Comparison of ENCODE assay signal across 8 cellular contexts in the genomic region with DNA sequence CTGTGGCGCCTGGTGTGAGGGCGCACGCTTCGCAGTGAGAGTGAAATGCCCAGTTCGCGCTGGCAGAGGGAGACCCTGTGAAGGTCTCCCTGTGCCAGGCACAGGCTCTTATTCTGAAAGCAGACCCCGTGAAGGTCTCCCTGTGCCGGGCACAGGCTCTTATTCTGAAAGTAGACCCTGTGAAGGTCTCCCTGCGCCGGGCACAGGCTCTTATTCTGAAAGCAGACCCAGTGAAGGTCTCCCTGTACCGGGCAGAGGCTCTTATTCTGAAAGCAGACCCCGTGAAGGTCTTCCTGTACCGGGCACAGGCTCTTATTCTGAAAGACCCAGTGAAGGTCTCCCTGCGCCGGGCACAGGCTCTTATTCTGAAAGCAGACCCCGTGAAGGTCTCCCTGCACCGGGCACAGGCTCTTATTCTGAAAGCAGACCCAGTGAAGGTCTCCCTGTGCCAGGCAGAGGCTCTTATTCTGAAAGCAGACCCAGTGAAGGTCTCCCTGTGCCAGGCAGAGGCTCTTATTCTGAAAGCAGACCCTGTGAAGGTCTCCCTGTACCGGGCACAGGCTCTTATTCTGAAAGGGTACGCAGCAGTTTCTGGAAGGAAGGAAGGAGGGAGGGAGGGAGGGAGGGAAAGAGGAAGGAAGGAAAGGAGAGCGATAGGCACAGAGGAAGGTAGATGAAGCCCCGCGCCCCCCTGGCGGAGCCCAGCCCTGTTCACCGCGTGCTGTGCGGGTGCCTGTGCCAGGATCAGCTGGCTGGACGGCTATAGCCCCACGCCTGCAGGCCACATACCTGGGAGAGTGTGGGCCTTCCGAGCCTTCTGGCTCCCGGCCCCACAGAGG. TPM values are rescaled to one million over a fixed set of nuclear protein-coding genes. Genes with fewer than 3 reads are reported as not detected.
A peak's percentile ranks its signal among the peaks of the same experiment; 100 is the strongest.
DNase-seq lines count a peak whose midpoint lies in the region; ATAC-seq, FAIRE-seq and TF ChIP-seq lines count a peak whose summit lies in the region.

No MANE protein-coding gene starts in this region.

- H3K36me3 Mint-ChIP-seq in activated T-helper 2 cell treated with anti-CD3 and anti-CD28 coated beads, Interferon-gamma antibody, Interleukin-2, Interleukin-4, amounts not matched to agents 10 μg/mL and 5 μg/mL and 100 μg/mL, durations not matched to agents 14 hours and 24 hours and 36 hours (ENCODE audit: low read depth), result peaks cover 40% of the 10 kb centered on the region
- no peaks in the 10 kb centered on the region for H3K36me3 Mint-ChIP-seq in natural killer cell

- peaks cover 28% of the 10 kb centered on the region for H3K4me1 Mint-ChIP-seq in activated T-helper 2 cell treated with anti-CD3 and anti-CD28 coated beads, Interferon-gamma antibody, Interleukin-2, Interleukin-4, amounts not matched to agents 10 μg/mL and 5 μg/mL and 100 μg/mL, durations not matched to agents 14 hours and 24 hours and 36 hours (ENCODE audit: low read depth)
- peaks cover 33 to 46% of the 10 kb centered on the region in 2 donors for H3K4me1 Mint-ChIP-seq in natural killer cell

- intact Hi-C loops in activated T-helper 2 cell treated with anti-CD3 and anti-CD28 coated beads, Interferon-gamma antibody, Interleukin-2, Interleukin-4, amounts not matched to agents 10 μg/mL and 5 μg/mL and 100 μg/mL, durations not matched to agents 14 hours and 24 hours and 36 hours (cut with micrococcal nuclease), result no loop called here
- intact Hi-C loops in natural killer cell (cut with micrococcal nuclease), result loop anchor here (2.0 kb wide), 1 partner anchor 56 kb away; the partner anchor contains the start of gene WDR45B

- ATAC-seq in natural killer cell (peak; percentile 39 to 57 (median 54)), GM21526 (IDR thresholded peaks at IDR 0.05; ENCODE audit: low FRiP score, unreplicated experiment) (no peak)

- TF ChIP-seq CTCF in AG04450 (IDR thresholded peaks at IDR 0.05; ENCODE audit: low read depth, low read length) (no peak), fibroblast of pulmonary artery (IDR thresholded peaks at IDR 0.05; ENCODE audit: low read length, missing control alignments) (no peak), natural killer cell (IDR thresholded peaks at IDR 0.05) (no peak)

- H3K9me3 ChIP-seq in AG04450 (ENCODE audit: control insufficient read depth, insufficient read depth, low read length) (no peaks in the 10 kb centered on the region; the same call in 1 of the 2 replicates), stomach smooth muscle (ENCODE audit: control insufficient read depth in 2 of 2, low read length in 2 of 2) (no peaks in the 10 kb centered on the region)

- peak overlapping the region; percentile 81 for H3K27ac Mint-ChIP-seq in activated T-helper 2 cell treated with anti-CD3 and anti-CD28 coated beads, Interferon-gamma antibody, Interleukin-2, Interleukin-4, amounts not matched to agents 10 μg/mL and 5 μg/mL and 100 μg/mL, durations not matched to agents 14 hours and 24 hours and 36 hours
- H3K27ac Mint-ChIP-seq in natural killer cell, result peak overlapping the region; percentile 97 to 98

- peaks cover 8 to 10% of the 10 kb centered on the region in 2 donors for H3K36me3 ChIP-seq in stomach smooth muscle (ENCODE audit: control insufficient read depth in 2 of 2, insufficient read depth in 2 of 2, low read length in 2 of 2)

- peaks cover 42% of the 10 kb centered on the region for H3K4me1 ChIP-seq in stomach smooth muscle (ENCODE audit: control insufficient read depth, insufficient read depth, low read length)

- H3K4me3 Mint-ChIP-seq in activated T-helper 2 cell treated with anti-CD3 and anti-CD28 coated beads, Interferon-gamma antibody, Interleukin-2, Interleukin-4, amounts not matched to agents 10 μg/mL and 5 μg/mL and 100 μg/mL, durations not matched to agents 14 hours and 24 hours and 36 hours (ENCODE audit: low read depth), result peak overlapping the region; percentile 72
- H3K4me3 Mint-ChIP-seq in natural killer cell, result peak overlapping the region; percentile 79

- no peaks in the 10 kb centered on the region for H3K9me3 Mint-ChIP-seq in activated T-helper 2 cell treated with anti-CD3 and anti-CD28 coated beads, Interferon-gamma antibody, Interleukin-2, Interleukin-4, amounts not matched to agents 10 μg/mL and 5 μg/mL and 100 μg/mL, durations not matched to agents 14 hours and 24 hours and 36 hours
- H3K9me3 Mint-ChIP-seq in natural killer cell, result no peaks in the 10 kb centered on the region

- H3K4me3 ChIP-seq in AG04450 (ENCODE audit: low read depth, low read length) (peak overlapping the region; percentile 69), fibroblast of pulmonary artery (replicated peaks; ENCODE audit: low read depth, low read length) (peak overlapping the region; percentile 58), stomach smooth muscle (ENCODE audit: low read length in 2 of 2) (peak overlapping the region; percentile 81 to 84)

- H3K27me3 Mint-ChIP-seq in activated T-helper 2 cell treated with anti-CD3 and anti-CD28 coated beads, Interferon-gamma antibody, Interleukin-2, Interleukin-4, amounts not matched to agents 10 μg/mL and 5 μg/mL and 100 μg/mL, durations not matched to agents 14 hours and 24 hours and 36 hours (ENCODE audit: low read depth), result no peaks in the 10 kb centered on the region
- no peaks in the 10 kb centered on the region for H3K27me3 Mint-ChIP-seq in natural killer cell (ENCODE audit: low read depth in 2 of 2)

- peak overlapping the region; percentile 78 to 83 for H3K9ac ChIP-seq in stomach smooth muscle (ENCODE audit: low read length in 2 of 2)

- FAIRE-seq in RCC 7860 (lab: Jason Lieb, UNC), result peak; percentile 10

- POLR2A ChIA-PET in AG04450 (lab: Yijun Ruan, JAX), result no interaction called here

- CTCF ChIA-PET in AG04450 (lab: Charles Lee), result no interaction called here

- H3K27me3 ChIP-seq in AG04450 (ENCODE audit: control insufficient read depth, insufficient read depth, low read length) (no peaks in the 10 kb centered on the region), stomach smooth muscle (ENCODE audit: control insufficient read depth in 1 of 2, insufficient read depth in 2 of 2, low read length in 2 of 2) (no peaks in the 10 kb centered on the region)

- DNase-seq in AG04450 (ENCODE audit: low read depth, low spot score) (peak; percentile 23), HK-2 (ENCODE audit: unreplicated experiment) (peak; percentile 65), RCC 7860 (ENCODE audit: low spot score) (peak; percentile 72), fibroblast of pulmonary artery (ENCODE audit: low read depth) (peak; percentile 82), natural killer cell (peak; percentile 56)
- DNase-seq in activated T-helper 2 cell treated with anti-CD3 and anti-CD28 coated beads, Interferon-gamma antibody, Interleukin-2, Interleukin-4, amounts not matched to agents 10 μg/mL and 5 μg/mL and 100 μg/mL, durations not matched to agents 14 hours and 24 hours and 36 hours (ENCODE audit: low spot score), result peak; percentile 56

- H3K27ac ChIP-seq in AG04450 (ENCODE audit: low read depth, low read length), result peak overlapping the region; percentile 68
- peak overlapping the region; percentile 83 for H3K27ac ChIP-seq in stomach smooth muscle (ENCODE audit: low read length)

RNA-seq across cellular contexts. Expression of gene WDR45B, which starts 55.3 kb away (rescaled TPM):
- polyA plus RNA-seq in AG04450 (2011; rRNA removed), result 105 and 108 TPM in 2 replicates
- polyA minus RNA-seq in AG04450 (2011; rRNA and poly(A)+ RNA removed), result 43.0 and 51.4 TPM in 2 replicates
- total RNA-seq in activated T-helper 2 cell treated with anti-CD3 and anti-CD28 coated beads, Interferon-gamma antibody, Interleukin-2, Interleukin-4, amounts not matched to agents 10 μg/mL and 5 μg/mL and 100 μg/mL, durations not matched to agents 14 hours and 24 hours and 36 hours, result 63.1 and 66.9 TPM in 2 replicates
- 100 to 1,000 TPM in 1 of 3 donors, 10 to 100 TPM in 2; 81.8 to 112 (median 94.6) TPM for total RNA-seq in natural killer cell

Comparison
In these comparisons a context has a peak if more than half of its experiments do, and no peak if none do; other contexts are left out.
1. DNase-seq: peak in every context shown above with its lines; median percentile 82 in fibroblast of pulmonary artery; 72 in RCC 7860; 65 in HK-2; 56 in activated T-helper 2 cell treated with anti-CD3 and anti-CD28 coated beads, Interferon-gamma antibody, Interleukin-2, Interleukin-4, amounts not matched to agents 10 μg/mL and 5 μg/mL and 100 μg/mL, durations not matched to agents 14 hours and 24 hours and 36 hours; 56 in natural killer cell; 23 in AG04450.